ENCODE assay signal across 2 cellular contexts in the genomic region with DNA sequence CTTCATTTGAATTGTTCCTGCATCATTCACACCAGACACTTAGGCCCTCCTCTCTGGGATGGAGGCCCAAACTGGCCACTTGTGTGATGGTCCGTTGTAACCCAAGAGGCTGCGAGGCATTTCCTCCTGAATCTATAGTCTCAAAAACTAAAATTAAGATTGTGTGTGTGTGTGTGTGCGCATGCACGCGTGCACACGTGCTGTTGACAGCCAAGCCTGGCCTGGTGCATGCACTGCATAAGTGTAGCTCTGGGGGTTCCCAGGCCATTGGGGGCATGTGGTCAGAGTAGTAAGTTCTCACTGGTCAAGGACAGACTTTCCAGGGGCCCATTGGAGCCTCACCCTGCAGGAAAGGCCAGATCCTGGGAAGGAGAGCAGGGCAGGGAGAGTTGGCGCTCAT. TPM values are rescaled to one million over a fixed set of nuclear protein-coding genes. Genes with fewer than 3 reads are reported as not detected.
"Had no signal": no experiment of that assay in that cellular context is flagged by ENCODE, and none has a peak within 500 bp of the region (broad histone marks: within the 10 kb centered on the region; RNA-seq: fewer than 3 reads in every experiment).

No MANE protein-coding gene starts in this region.

RNA-seq across cellular contexts. Expression of gene BMP8A, which starts 26.5 kb away (rescaled TPM):
- total RNA-seq: G401, GM12878 had no signal
- polyA plus RNA-seq: GM12878 had no signal
